In the genomic region with DNA sequence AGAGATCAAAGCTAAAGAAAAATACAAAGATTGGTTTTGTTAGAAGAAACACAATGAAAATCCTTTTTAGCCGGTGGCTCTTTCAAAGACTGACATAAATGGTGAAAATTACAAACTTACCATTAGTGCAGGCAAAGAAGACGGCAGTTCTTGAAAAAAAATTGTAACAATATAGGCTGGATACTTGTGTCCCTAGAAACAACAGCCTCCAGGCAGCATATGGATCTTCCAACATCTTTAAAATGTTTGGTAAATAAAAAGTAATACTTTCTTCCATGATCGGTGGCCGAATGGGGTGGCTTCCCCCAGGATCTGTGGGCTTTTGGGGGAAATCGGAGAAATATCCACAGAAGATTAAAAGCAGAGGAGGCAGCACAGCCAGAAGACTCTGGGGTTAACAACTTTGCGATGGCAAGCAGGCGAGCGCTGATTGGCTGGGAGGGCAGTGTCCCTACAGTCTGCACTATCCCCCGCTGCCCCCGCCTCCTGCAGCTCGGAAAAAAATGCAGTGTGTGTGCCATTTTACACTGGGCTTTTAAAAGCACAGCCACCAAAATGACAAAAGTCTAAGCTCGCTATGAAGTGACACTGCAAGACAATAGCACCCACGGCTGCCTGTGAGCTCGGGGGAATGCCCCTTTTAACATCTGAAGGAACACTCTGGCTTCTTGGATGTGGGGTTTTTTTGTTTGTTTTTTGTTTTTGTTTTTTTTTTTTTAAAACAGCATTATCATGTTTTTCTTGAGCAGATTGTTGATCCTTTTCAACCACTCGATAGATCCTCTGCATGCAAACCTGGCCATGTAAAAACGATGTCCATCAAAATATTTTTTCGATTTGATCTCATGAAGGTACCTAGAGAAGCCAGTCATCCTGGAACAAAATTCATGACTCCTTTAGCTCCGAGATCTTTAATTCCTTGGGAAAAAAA, we compare ENCODE assay signal across 8 cellular contexts. TPM values are rescaled to one million over a fixed set of nuclear protein-coding genes. Genes with fewer than 3 reads are reported as not detected.
DNase-seq lines count a peak whose midpoint lies in the region; ATAC-seq and TF ChIP-seq lines count a peak whose summit lies in the region.

No MANE protein-coding gene starts in this region.

- intact Hi-C loops in stomach (cut with DNase I; ENCODE audit: low total_unique reads): no loop called here

- TF ChIP-seq CTCF in H9 (conservative IDR thresholded peaks at IDR 0.05) (no peak), foreskin keratinocyte (conservative IDR thresholded peaks at IDR 0.05) (no peak), neural crest cell (conservative IDR thresholded peaks at IDR 0.05) (no peak), stomach (IDR thresholded peaks at IDR 0.05) (no peak)

- TF ChIP-seq POLR2A in Raji (IDR thresholded peaks at IDR 0.05; ENCODE audit: insufficient read depth, low read depth, low read length): peak; percentile 66
- TF ChIP-seq POLR2A in stomach (IDR thresholded peaks at IDR 0.05): no peak

- H3K14ac ChIP-seq in H9 (ENCODE audit: insufficient read depth, low read length): no peak overlapping the region

- DNase-seq in H9 (peak; percentile 89), MG63 (peak; percentile 92), foreskin keratinocyte (peak; percentile 61 to 79), neural crest cell (ENCODE audit: low read depth, low spot score) (peak; percentile 79), stomach (peak; percentile 91)
- peak; percentile 97 for DNase-seq in activated effector memory CD4-positive, alpha-beta T cell treated with anti-CD3 and anti-CD28 coated beads, Interleukin-2, amount 50 U/mL, for 16 hours

- H3K23me2 ChIP-seq in H9 (ENCODE audit: insufficient read length, low read depth, low read length, poor library complexity, severe bottlenecking): peaks cover 2% of the 10 kb centered on the region

- H3K4me3 Mint-ChIP-seq in H9 (no peak overlapping the region), neural crest cell (no peak overlapping the region)

- WGBS in H9 (ENCODE audit: extremely low coverage, insufficient read length, low lambda C conversion rate): no CpG with 5 or more reads among the region's 18 CpGs
- 0 to 1% (median 1%) methylated on average over 16 to 18 of the region's 18 CpGs for WGBS in stomach, 5 donors

- peak overlapping the region; percentile 90 for H3K9ac ChIP-seq in ES-I3 (ENCODE audit: low read depth, low read length)
- peak overlapping the region; percentile 74 for H3K9ac ChIP-seq in H9 (ENCODE audit: extremely low read depth, insufficient read length, low read length)

- no peaks in the 10 kb centered on the region for H3K9me3 Mint-ChIP-seq in H9
- H3K9me3 Mint-ChIP-seq in neural crest cell: peaks cover 3% of the 10 kb centered on the region

- H3K36me3 ChIP-seq in ES-I3 (ENCODE audit: insufficient read depth, low read length) (no peaks in the 10 kb centered on the region), MG63 (no peaks in the 10 kb centered on the region; the same call in 1 of the 2 replicates), stomach (no peaks in the 10 kb centered on the region)

- no peaks in the 10 kb centered on the region for H3K27me3 Mint-ChIP-seq in H9 (ENCODE audit: low read depth)
- no peaks in the 10 kb centered on the region for H3K27me3 Mint-ChIP-seq in neural crest cell (ENCODE audit: low read depth)

- H3K9me3 ChIP-seq in ES-I3 (ENCODE audit: control insufficient read depth, insufficient read depth, low read length): no peaks in the 10 kb centered on the region
- H3K9me3 ChIP-seq in H9 (ENCODE audit: control insufficient read depth, low read depth, low read length): no peaks in the 10 kb centered on the region
- H3K9me3 ChIP-seq in MG63: no peaks in the 10 kb centered on the region
- no peaks in the 10 kb centered on the region for H3K9me3 ChIP-seq in stomach

- H3K4me2 ChIP-seq in H9 (ENCODE audit: insufficient read depth, insufficient read length, low read length): peak overlapping the region; percentile 88

- H4K8ac ChIP-seq in H9 (replicated peaks; ENCODE audit: insufficient read length, low read depth, low read length): no peak overlapping the region

- H3K4me3 ChIP-seq in MG63 (peak overlapping the region; percentile 70), stomach (peak overlapping the region; percentile 58 to 73 (median 66))

- no peaks in the 10 kb centered on the region; the same call in 1 of the 2 replicates for H3K79me2 ChIP-seq in H9 (ENCODE audit: insufficient read depth, low read length)

- peak; percentile 92 for ATAC-seq in foreskin keratinocyte

- H3K23ac ChIP-seq in H9 (ENCODE audit: insufficient read length, low read depth, low read length): no peak overlapping the region

- no peak overlapping the region for H2BK20ac ChIP-seq in H9 (ENCODE audit: low read depth, low read length, poor library complexity, severe bottlenecking)

- H3K27ac Mint-ChIP-seq in H9: no peak overlapping the region
- H3K27ac Mint-ChIP-seq in neural crest cell (ENCODE audit: unreplicated experiment): no peak overlapping the region

- no peak overlapping the region for H3T11ph ChIP-seq in H9 (ENCODE audit: low read length)

- H3K79me1 ChIP-seq in H9 (ENCODE audit: insufficient read depth, low read depth, low read length, poor library complexity, severe bottlenecking): no peaks in the 10 kb centered on the region

- H4K91ac ChIP-seq in H9 (ENCODE audit: insufficient read length, low read depth, low read length): no peak overlapping the region

- peaks cover 2 to 5% of the 10 kb centered on the region in 2 experiments; a peak in 1 of 4 replicates for H3K4me1 Mint-ChIP-seq in H9
- H3K4me1 Mint-ChIP-seq in neural crest cell: peaks cover 4% of the 10 kb centered on the region

- H2BK15ac ChIP-seq in H9 (ENCODE audit: low read depth, low read length): no peak overlapping the region

- H3K27ac ChIP-seq in H9 (ENCODE audit: insufficient read length, low read depth, low read length) (peak overlapping the region; percentile 44), foreskin keratinocyte (peak overlapping the region; percentile 80), stomach (peak overlapping the region; percentile 65 to 88 (median 84))

- H3K36me3 Mint-ChIP-seq in H9 (ENCODE audit: insufficient read depth in 1 of 3, low read depth in 3 of 3) (no peaks in the 10 kb centered on the region), neural crest cell (ENCODE audit: low read depth) (peaks cover 2% of the 10 kb centered on the region)

- no peak overlapping the region for H3K18ac ChIP-seq in H9 (ENCODE audit: insufficient read length, low read depth, low read length)

- no peak overlapping the region for H4K5ac ChIP-seq in H9 (ENCODE audit: insufficient read length, low read depth, low read length)

- H3K4me1 ChIP-seq in ES-I3 (ENCODE audit: insufficient read depth, low read length) (peaks cover 6% of the 10 kb centered on the region; the same call in 1 of the 2 replicates), H9 (ENCODE audit: insufficient read depth, low read length) (peaks cover 2% of the 10 kb centered on the region; the same call in 1 of the 2 replicates), foreskin keratinocyte (peaks cover 6% of the 10 kb centered on the region), stomach (peaks cover 4 to 45% (median 20%) of the 10 kb centered on the region in 4 donors)

- no peak overlapping the region for H2AK5ac ChIP-seq in H9 (ENCODE audit: insufficient read length, low read length)

- no peak for TF ChIP-seq EP300 in stomach (IDR thresholded peaks at IDR 0.05)

- H3K56ac ChIP-seq in H9 (ENCODE audit: insufficient read length, low read depth, low read length): no peak overlapping the region

- H2BK120ac ChIP-seq in H9 (ENCODE audit: low read depth, low read length, poor library complexity, severe bottlenecking): no peak overlapping the region

- no peak overlapping the region for H2AFZ ChIP-seq in H9 (ENCODE audit: low read length)

- H2BK5ac ChIP-seq in H9 (ENCODE audit: insufficient read length, low read length): peak overlapping the region; percentile 11

- no peaks in the 10 kb centered on the region for H4K20me1 ChIP-seq in H9 (ENCODE audit: control insufficient read depth, insufficient read depth, insufficient read length)

- H3K27me3 ChIP-seq in H9 (ENCODE audit: insufficient read depth, low read length) (no peaks in the 10 kb centered on the region), MG63 (no peaks in the 10 kb centered on the region), foreskin keratinocyte (no peaks in the 10 kb centered on the region), stomach (no peaks in the 10 kb centered on the region)

- no peak overlapping the region for H2BK12ac ChIP-seq in H9 (ENCODE audit: insufficient read length, low read depth, low read length)

- no peak overlapping the region; the same call in 1 of the 2 replicates for H3K4ac ChIP-seq in H9 (ENCODE audit: low read depth, low read length)

RNA-seq across cellular contexts. Expression of a gene that starts 31.7 kb away (rescaled TPM):
- total RNA-seq in H9 (2021): 32.5 and 33.5 TPM in 2 replicates
- total RNA-seq in MG63 (2014; rRNA removed; shearing (Covaris generic); ENCODE audit: low replicate concordance): 4.7 and 9.3 TPM in 2 replicates
- total RNA-seq in foreskin keratinocyte: 11.3 and 12.1 TPM in 2 replicates
- 4.2 and 5.0 TPM in 2 replicates for polyA plus RNA-seq in foreskin keratinocyte
- 44.4 and 48.4 TPM in 2 replicates for total RNA-seq in neural crest cell
- total RNA-seq in stomach: 100 to 1,000 TPM in 1 of 5 donors, 10 to 100 TPM in 4; 31.2 to 182 (median 48.1) TPM
- 1 to 10 TPM; 9.2 to 9.9 (median 9.7) TPM for polyA plus RNA-seq in stomach

Comparison
In these comparisons a context has a peak if more than half of its experiments do, and no peak if none do; other contexts are left out.
1. Peak in every context shown above with its lines: DNase-seq, ATAC-seq, H3K4me3 ChIP-seq and H3K27ac ChIP-seq.